Comparison of ENCODE assay signal across 22 cellular contexts in the genomic region with DNA sequence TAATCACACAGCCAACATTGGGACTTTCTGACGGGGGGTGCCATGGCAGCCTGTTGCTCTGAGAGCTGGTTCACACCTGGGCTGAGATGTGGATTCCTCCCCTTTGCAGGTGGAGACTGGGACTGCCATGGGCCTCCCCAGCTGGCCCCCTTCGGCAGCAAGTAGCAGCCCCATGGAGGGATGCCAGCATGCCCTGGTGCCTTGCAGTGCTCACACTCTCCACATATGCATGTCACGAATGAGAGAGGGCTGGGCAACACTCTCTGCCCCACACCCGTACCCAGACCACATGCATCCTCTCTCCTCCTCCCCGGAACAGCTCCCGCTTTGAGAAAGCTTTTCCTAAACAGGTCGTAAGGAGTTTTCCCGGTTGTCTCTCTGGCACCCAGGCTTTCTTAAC.
A peak's percentile ranks its signal among the peaks of the same experiment; 100 is the strongest.
DNase-seq lines count a peak whose midpoint lies in the region; ATAC-seq and TF ChIP-seq lines count a peak whose summit lies in the region.
"Had no signal": no experiment of that assay in that cellular context is flagged by ENCODE, and none has a peak within 500 bp of the region (broad histone marks: within the 10 kb centered on the region; RNA-seq: fewer than 3 reads in every experiment).

No MANE protein-coding gene starts in this region.

- DNase-seq in hepatocyte (ENCODE audit: low spot score) (no peak), osteocyte (ENCODE audit: extremely low spot score, unreplicated experiment) (peak; percentile 65), ureter (ENCODE audit: low spot score) (peak; percentile 32), NCI-H1048 (lab: John Stamatoyannopoulos, UW) (no peak), left colon (no peak)
- DNase-seq: CD4-positive, CD25-positive, alpha-beta regulatory T cell; H7; Kasumi-1; NCI-H1105; NCI-H1436 treated with DMSO at 0.1 percent for 48 hours; NCI-H187 treated with DMSO at 0.1 percent for 48 hours; NCI-H2171 treated with DMSO at 0.1 percent for 48 hours; NCI-H524 treated with DMSO at 0.1 percent for 48 hours; NCI-H82; NK-92 treated with Interleukin-12 subunit alpha and Interleukin-12 subunit beta, amount 100 ng/mL, for 24 hours; SHP77 had no signal

- TF ChIP-seq CTCF in OCI-LY3 (IDR thresholded peaks at IDR 0.05; ENCODE audit: low read depth, low read length) (no peak), hepatocyte (IDR thresholded peaks at IDR 0.05; ENCODE audit: poor library complexity) (no peak), osteocyte (IDR thresholded peaks at IDR 0.05) (no peak)

- 0 out of 2 replicates have a peak overlapping the region, but pooled peaks have one; percentile 12 for H3K4me2 ChIP-seq in OCI-LY3 (ENCODE audit: low read length)
- peak overlapping the region; percentile 32 for H3K4me2 ChIP-seq in hepatocyte
- H3K4me2 ChIP-seq: BLaER1 had no signal

- no peaks in the 10 kb centered on the region for H3K27me3 ChIP-seq in OCI-LY3 (ENCODE audit: low read depth, low read length)
- peaks cover 19% of the 10 kb centered on the region for H3K27me3 ChIP-seq in hepatocyte

- no peaks in the 10 kb centered on the region for H3K36me3 ChIP-seq in OCI-LY3 (replicated peaks; ENCODE audit: low read depth, low read length)
- no peaks in the 10 kb centered on the region for H3K36me3 ChIP-seq in hepatocyte (replicated peaks; ENCODE audit: insufficient read depth, low read depth)
- H3K36me3 ChIP-seq: BLaER1 had no signal

- H3K27ac ChIP-seq in OCI-LY3 (ENCODE audit: low read length) (no peak overlapping the region), hepatocyte (no peak overlapping the region)
- H3K27ac ChIP-seq: BLaER1, RWPE1 had no signal

- H3K79me2 ChIP-seq in OCI-LY3 (ENCODE audit: low read length) = no peaks in the 10 kb centered on the region
- no peaks in the 10 kb centered on the region for H3K79me2 ChIP-seq in hepatocyte

- H3K9me3 ChIP-seq in OCI-LY3 (ENCODE audit: insufficient read depth, low read length) (no peaks in the 10 kb centered on the region), hepatocyte (ENCODE audit: low read depth) (no peaks in the 10 kb centered on the region)
- H3K9me3 ChIP-seq: BLaER1 had no signal

- H3K9ac ChIP-seq in OCI-LY3 (ENCODE audit: low read length) = no peak overlapping the region
- H3K9ac ChIP-seq: BLaER1 had no signal

- H3K9me2 ChIP-seq in hepatocyte (replicated peaks; ENCODE audit: insufficient read depth) = no peaks in the 10 kb centered on the region

- no peak overlapping the region for H3K27ac Mint-ChIP-seq in osteocyte (ENCODE audit: unreplicated experiment)
- H3K27ac Mint-ChIP-seq: CD4-positive, CD25-positive, alpha-beta regulatory T cell had no signal

- no peaks in the 10 kb centered on the region for H3K9me3 Mint-ChIP-seq in osteocyte (ENCODE audit: unreplicated experiment)

- H3K4me3 Mint-ChIP-seq in osteocyte (ENCODE audit: unreplicated experiment) = no peak overlapping the region
- H3K4me3 Mint-ChIP-seq: CD4-positive, CD25-positive, alpha-beta regulatory T cell had no signal

- WGBS in hepatocyte (ENCODE audit: low lambda C conversion rate, missing lambda C conversion rate) = 60% methylated on average over 8 of the region's 8 CpGs

- peaks cover 7% of the 10 kb centered on the region for H3K4me1 Mint-ChIP-seq in osteocyte (ENCODE audit: unreplicated experiment)

- H2AFZ ChIP-seq in OCI-LY3 (ENCODE audit: low read depth, low read length) (no peak overlapping the region), hepatocyte (no peak overlapping the region)

- H3K4me3 ChIP-seq in OCI-LY3 (ENCODE audit: low read length) = no peak overlapping the region
- H3K4me3 ChIP-seq in hepatocyte = no peak overlapping the region
- H3K4me3 ChIP-seq: BLaER1 had no signal

- H3K4me1 ChIP-seq in OCI-LY3 (ENCODE audit: low read length) (peaks cover 62% of the 10 kb centered on the region), hepatocyte (ENCODE audit: insufficient read depth) (peaks cover 6% of the 10 kb centered on the region)
- H3K4me1 ChIP-seq: BLaER1 had no signal

- ATAC-seq in HG03378 (IDR thresholded peaks at IDR 0.05; ENCODE audit: unreplicated experiment) (no peak), left colon (no peak)
- ATAC-seq: HepG2, Panc1 had no signal

- no peaks in the 10 kb centered on the region for H3K36me3 Mint-ChIP-seq in osteocyte (ENCODE audit: unreplicated experiment)
- H3K36me3 Mint-ChIP-seq: CD4-positive, CD25-positive, alpha-beta regulatory T cell had no signal

- H3K27me3 Mint-ChIP-seq in osteocyte (ENCODE audit: unreplicated experiment) = peaks cover 10% of the 10 kb centered on the region
- H3K27me3 Mint-ChIP-seq: CD4-positive, CD25-positive, alpha-beta regulatory T cell had no signal

- H4K20me1 ChIP-seq in OCI-LY3 (ENCODE audit: insufficient read depth, low read length) (no peaks in the 10 kb centered on the region), hepatocyte (ENCODE audit: insufficient read depth, poor library complexity, severe bottlenecking) (no peaks in the 10 kb centered on the region)
- H4K20me1 ChIP-seq: BLaER1 had no signal

- intact Hi-C loops in left colon (cut with DNase I, micrococcal nuclease) = no loop called here

Comparison
In these comparisons a context has a peak if more than half of its experiments do, and no peak if none do; other contexts are left out.
1. DNase-seq: peak in osteocyte (single experiment) and ureter (single experiment); none in hepatocyte (single experiment), NCI-H1048 (single experiment) and left colon (0 of 2).